ENCODE assay signal across 1 cellular context in the genomic region with DNA sequence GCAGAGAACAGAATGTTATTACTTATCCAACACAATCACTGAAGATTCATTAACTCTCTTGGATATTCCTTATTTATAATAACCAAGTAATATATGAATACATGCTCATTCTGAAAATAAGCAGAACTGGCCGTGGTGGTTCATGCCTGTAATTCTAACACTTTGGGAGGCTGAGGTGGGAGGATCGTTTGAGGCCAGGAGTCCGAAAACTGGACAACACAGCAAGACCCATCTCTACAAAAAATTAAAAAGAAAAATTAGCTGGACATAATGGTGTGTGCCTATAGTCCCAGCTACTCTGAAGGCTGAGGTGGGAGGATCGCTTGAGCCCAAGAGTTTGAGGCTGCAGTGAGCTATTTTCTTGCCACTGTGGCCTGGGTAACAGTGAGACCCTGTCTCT.
TF ChIP-seq lines count a peak whose summit lies in the region.

No MANE protein-coding gene starts in this region.

TF ChIP-seq in HepG2, 621 proteins besides CTCF, POLR2A, EP300 and RAD21 (continued from another document):
- TF ChIP-seq, protein P1, sequence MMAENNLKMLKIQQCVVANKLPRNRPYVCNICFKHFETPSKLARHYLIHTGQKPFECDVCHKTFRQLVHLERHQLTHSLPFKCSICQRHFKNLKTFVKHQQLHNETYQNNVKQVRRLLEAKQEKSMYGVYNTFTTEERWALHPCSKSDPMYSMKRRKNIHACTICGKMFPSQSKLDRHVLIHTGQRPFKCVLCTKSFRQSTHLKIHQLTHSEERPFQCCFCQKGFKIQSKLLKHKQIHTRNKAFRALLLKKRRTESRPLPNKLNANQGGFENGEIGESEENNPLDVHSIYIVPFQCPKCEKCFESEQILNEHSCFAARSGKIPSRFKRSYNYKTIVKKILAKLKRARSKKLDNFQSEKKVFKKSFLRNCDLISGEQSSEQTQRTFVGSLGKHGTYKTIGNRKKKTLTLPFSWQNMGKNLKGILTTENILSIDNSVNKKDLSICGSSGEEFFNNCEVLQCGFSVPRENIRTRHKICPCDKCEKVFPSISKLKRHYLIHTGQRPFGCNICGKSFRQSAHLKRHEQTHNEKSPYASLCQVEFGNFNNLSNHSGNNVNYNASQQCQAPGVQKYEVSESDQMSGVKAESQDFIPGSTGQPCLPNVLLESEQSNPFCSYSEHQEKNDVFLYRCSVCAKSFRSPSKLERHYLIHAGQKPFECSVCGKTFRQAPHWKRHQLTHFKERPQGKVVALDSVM (CRISPR knock-in tag; IDR thresholded peaks at IDR 0.05): peak; percentile 71
- no peak for TF ChIP-seq ZNF557 (CRISPR knock-in tag; IDR thresholded peaks at IDR 0.05)
- TF ChIP-seq REPIN1 (CRISPR knock-in tag; IDR thresholded peaks at IDR 0.05; ENCODE audit: borderline replicate concordance, low read depth): no peak
- no peak for TF ChIP-seq PHF21A (CRISPR knock-in tag; IDR thresholded peaks at IDR 0.05)
- TF ChIP-seq, protein P2, sequence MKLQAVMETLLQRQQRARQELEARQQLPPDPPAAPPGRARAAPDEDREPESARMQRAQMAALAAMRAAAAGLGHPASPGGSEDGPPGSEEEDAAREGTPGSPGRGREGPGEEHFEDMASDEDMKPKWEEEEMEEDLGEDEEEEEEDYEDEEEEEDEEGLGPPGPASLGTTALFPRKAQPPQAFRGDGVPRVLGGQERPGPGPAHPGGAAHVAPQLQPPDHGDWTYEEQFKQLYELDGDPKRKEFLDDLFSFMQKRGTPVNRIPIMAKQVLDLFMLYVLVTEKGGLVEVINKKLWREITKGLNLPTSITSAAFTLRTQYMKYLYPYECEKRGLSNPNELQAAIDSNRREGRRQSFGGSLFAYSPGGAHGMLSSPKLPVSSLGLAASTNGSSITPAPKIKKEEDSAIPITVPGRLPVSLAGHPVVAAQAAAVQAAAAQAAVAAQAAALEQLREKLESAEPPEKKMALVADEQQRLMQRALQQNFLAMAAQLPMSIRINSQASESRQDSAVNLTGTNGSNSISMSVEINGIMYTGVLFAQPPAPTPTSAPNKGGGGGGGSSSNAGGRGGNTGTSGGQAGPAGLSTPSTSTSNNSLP (IDR thresholded peaks at IDR 0.05; ENCODE audit: low read depth, low read length): no peak
- TF ChIP-seq ZNF121 (CRISPR knock-in tag; IDR thresholded peaks at IDR 0.05): peak; percentile 76; the same call in 1 of the 2 replicates
- TF ChIP-seq ZFP1 (CRISPR knock-in tag; IDR thresholded peaks at IDR 0.05): no peak
- TF ChIP-seq ZNF670 (CRISPR knock-in tag; IDR thresholded peaks at IDR 0.05; ENCODE audit: borderline replicate concordance): no peak
- TF ChIP-seq ZNF207 (IDR thresholded peaks at IDR 0.05; ENCODE audit: borderline replicate concordance): no peak
- no peak for TF ChIP-seq TBL1XR1 (IDR thresholded peaks at IDR 0.05; ENCODE audit: borderline replicate concordance, low read length, partially characterized antibody)
